8 cellular contexts compared by ENCODE assay signal in the genomic region with DNA sequence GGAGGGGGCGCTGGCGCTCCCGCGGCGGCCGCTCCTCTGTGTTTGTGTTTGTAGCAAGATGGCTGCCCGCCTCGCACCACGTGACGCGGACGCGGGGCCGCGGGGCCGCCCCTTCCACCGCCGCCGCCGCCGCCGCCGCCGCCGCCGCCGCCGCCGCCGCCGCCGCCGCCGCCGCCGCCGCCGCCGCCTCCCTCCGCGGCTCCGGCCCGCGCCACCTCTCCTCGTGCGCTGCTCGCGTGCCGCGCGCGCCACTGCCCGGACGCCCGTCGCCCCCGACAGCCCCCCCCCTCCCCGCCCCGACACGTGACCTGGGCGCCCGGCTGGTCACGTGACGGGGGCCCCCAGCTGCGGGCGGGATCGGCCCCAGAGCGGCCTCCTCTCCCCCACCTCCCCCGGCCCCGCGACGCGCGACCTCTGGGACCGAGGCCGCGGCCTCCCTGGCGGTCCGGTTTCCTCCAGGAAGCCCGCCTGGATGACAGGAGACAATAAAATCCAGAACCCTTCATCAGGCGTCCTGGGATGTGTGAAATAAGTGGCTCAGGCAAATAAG. TPM values are rescaled to one million over a fixed set of nuclear protein-coding genes. Genes with fewer than 3 reads are reported as not detected.
DNase-seq lines count a peak whose midpoint lies in the region; ATAC-seq and TF ChIP-seq lines count a peak whose summit lies in the region.

A gene with protein sequence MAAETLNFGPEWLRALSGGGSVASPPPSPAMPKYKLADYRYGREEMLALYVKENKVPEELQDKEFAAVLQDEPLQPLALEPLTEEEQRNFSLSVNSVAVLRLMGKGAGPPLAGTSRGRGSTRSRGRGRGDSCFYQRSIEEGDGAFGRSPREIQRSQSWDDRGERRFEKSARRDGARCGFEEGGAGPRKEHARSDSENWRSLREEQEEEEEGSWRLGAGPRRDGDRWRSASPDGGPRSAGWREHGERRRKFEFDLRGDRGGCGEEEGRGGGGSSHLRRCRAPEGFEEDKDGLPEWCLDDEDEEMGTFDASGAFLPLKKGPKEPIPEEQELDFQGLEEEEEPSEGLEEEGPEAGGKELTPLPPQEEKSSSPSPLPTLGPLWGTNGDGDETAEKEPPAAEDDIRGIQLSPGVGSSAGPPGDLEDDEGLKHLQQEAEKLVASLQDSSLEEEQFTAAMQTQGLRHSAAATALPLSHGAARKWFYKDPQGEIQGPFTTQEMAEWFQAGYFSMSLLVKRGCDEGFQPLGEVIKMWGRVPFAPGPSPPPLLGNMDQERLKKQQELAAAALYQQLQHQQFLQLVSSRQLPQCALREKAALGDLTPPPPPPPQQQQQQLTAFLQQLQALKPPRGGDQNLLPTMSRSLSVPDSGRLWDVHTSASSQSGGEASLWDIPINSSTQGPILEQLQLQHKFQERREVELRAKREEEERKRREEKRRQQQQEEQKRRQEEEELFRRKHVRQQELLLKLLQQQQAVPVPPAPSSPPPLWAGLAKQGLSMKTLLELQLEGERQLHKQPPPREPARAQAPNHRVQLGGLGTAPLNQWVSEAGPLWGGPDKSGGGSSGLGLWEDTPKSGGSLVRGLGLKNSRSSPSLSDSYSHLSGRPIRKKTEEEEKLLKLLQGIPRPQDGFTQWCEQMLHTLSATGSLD (N-terminal part only) (minus strand): TSS at position 55 of the 550 bp plus-strand sequence. CDS start 6,012 bp downstream, outside the sequence.

- TF ChIP-seq CTCF in GM06990 (IDR thresholded peaks at IDR 0.05; ENCODE audit: insufficient read depth, low read length, poor library complexity, severe bottlenecking): no peak

- peaks cover 25% of the 10 kb centered on the region for H3K27me3 Mint-ChIP-seq in dendritic cell treated with granulocyte-macrophage colony-stimulating factor and Interleukin-4, amounts not matched to agents 40 ng/mL and 50 ng/mL, for 4 days

- no peaks in the 10 kb centered on the region for H3K9me3 Mint-ChIP-seq in dendritic cell treated with granulocyte-macrophage colony-stimulating factor and Interleukin-4, amounts not matched to agents 40 ng/mL and 50 ng/mL, for 4 days

- H3K4me3 ChIP-seq in GM06990 (replicated peaks; ENCODE audit: low read depth, low read length): peak within 1 kb of the TSS; percentile 73

- peak; percentile 81 for DNase-seq in GM06990 (ENCODE audit: extremely low read depth, insufficient read length)
- DNase-seq in NCI-H2227 treated with DMSO at 0.1 percent for 48 hours (lab: John Stamatoyannopoulos, UW): peak; percentile 83
- peak; percentile 82 for DNase-seq in activated CD4-positive, alpha-beta T cell treated with anti-CD3 and anti-CD28 coated beads for 48 hours
- peak; percentile 76 for DNase-seq in left lobe of liver (ENCODE audit: low spot score)
- DNase-seq in stimulated activated CD4-positive, alpha-beta T cell treated with anti-CD3 and anti-CD28 coated beads, Interleukin-2, amount 100 ng/mL, for 4 hours (ENCODE audit: low read depth): peak; percentile 59
- DNase-seq in cerebellar cortex (ENCODE audit: low spot score): no peak

- no peaks in the 10 kb centered on the region for H3K27me3 ChIP-seq in GM06990 (replicated peaks; ENCODE audit: control insufficient read depth, insufficient read depth, low read length)

- peak within 1 kb of the TSS; percentile 98 for H3K4me3 Mint-ChIP-seq in dendritic cell treated with granulocyte-macrophage colony-stimulating factor and Interleukin-4, amounts not matched to agents 40 ng/mL and 50 ng/mL, for 4 days

- intact Hi-C loops in dendritic cell treated with granulocyte-macrophage colony-stimulating factor and Interleukin-4, amounts not matched to agents 40 ng/mL and 50 ng/mL, for 4 days (cut with micrococcal nuclease): loop anchor here (5.0 kb wide), 2 partner anchors 62 to 132 kb away; no protein-coding TSS in a partner anchor

- peak within 1 kb of the TSS; percentile 68 for H3K27ac Mint-ChIP-seq in dendritic cell treated with granulocyte-macrophage colony-stimulating factor and Interleukin-4, amounts not matched to agents 40 ng/mL and 50 ng/mL, for 4 days

- ATAC-seq in HG02571 (IDR thresholded peaks at IDR 0.05; ENCODE audit: unreplicated experiment) (peak; percentile 49), left lobe of liver (peak; percentile 58)

- peaks cover 17% of the 10 kb centered on the region for H3K36me3 Mint-ChIP-seq in dendritic cell treated with granulocyte-macrophage colony-stimulating factor and Interleukin-4, amounts not matched to agents 40 ng/mL and 50 ng/mL, for 4 days (ENCODE audit: low read depth)

- H3K4me1 Mint-ChIP-seq in dendritic cell treated with granulocyte-macrophage colony-stimulating factor and Interleukin-4, amounts not matched to agents 40 ng/mL and 50 ng/mL, for 4 days (ENCODE audit: low read depth): peaks cover 39% of the 10 kb centered on the region

- H3K36me3 ChIP-seq in GM06990 (ENCODE audit: control insufficient read depth, insufficient read depth, low read length): peaks cover 2% of the 10 kb centered on the region; the same call in 1 of the 2 replicates

RNA-seq across cellular contexts. Expression of the gene that starts here (rescaled TPM):
- 21.6 TPM for total RNA-seq in left lobe of liver
